In genomic region chr17:66466933-66467367, GRCh38 we compare ENCODE assay signal across 9 cellular contexts.
DNase-seq lines count a peak whose midpoint lies in the region; ATAC-seq and TF ChIP-seq lines count a peak whose summit lies in the region.
"Had no signal": no experiment of that assay in that cellular context is flagged by ENCODE, and none has a peak within 500 bp of the region (broad histone marks: within the 10 kb centered on the region; RNA-seq: fewer than 3 reads in every experiment).

No MANE protein-coding gene starts in this region.

- H3K9me3 ChIP-seq in DND-41 (ENCODE audit: insufficient read depth, low read length, severe bottlenecking) (no peaks in the 10 kb centered on the region), MG63 (no peaks in the 10 kb centered on the region), thoracic aorta (no peaks in the 10 kb centered on the region)

- DNase-seq in DND-41 = no peak
- peak; percentile 92 for DNase-seq in MG63
- DNase-seq in activated naive CD4-positive, alpha-beta T cell treated with anti-CD3 and anti-CD28 coated beads, Interleukin-2, amount 50 U/mL, for 72 hours (ENCODE audit: low spot score in 2 of 2) = peak in 1 of 2 donors; percentile 52
- DNase-seq in kidney glomerular epithelial cell (lab: John Stamatoyannopoulos, UW) = peak; percentile 98
- DNase-seq in thoracic aorta (ENCODE audit: low spot score) = no peak
- DNase-seq in effector CD4-positive, alpha-beta T cell = no peak
- no peak for DNase-seq in left colon
- no peak for DNase-seq in NCI-H774 (lab: John Stamatoyannopoulos, UW)

- no peaks in the 10 kb centered on the region for H3K27me3 ChIP-seq in DND-41 (ENCODE audit: insufficient read depth, low read length, poor library complexity)
- H3K27me3 ChIP-seq in MG63 = no peaks in the 10 kb centered on the region
- H3K27me3 ChIP-seq in thoracic aorta (replicated peaks; ENCODE audit: insufficient read depth) = no peaks in the 10 kb centered on the region

- intact Hi-C loops in left colon (cut with DNase I, micrococcal nuclease) = no loop called here

- H3K27ac ChIP-seq in DND-41 (ENCODE audit: low read length) = peak overlapping the region; percentile 57
- peak overlapping the region; percentile 0 to 66 for H3K27ac ChIP-seq in thoracic aorta

- TF ChIP-seq CTCF in DND-41 (IDR thresholded peaks at IDR 0.05; ENCODE audit: borderline replicate concordance, extremely low read depth, low read length, poor library complexity, severe bottlenecking) = no peak
- no peak for TF ChIP-seq CTCF in thoracic aorta (IDR thresholded peaks at IDR 0.05)

- H3K4me1 ChIP-seq in DND-41 (ENCODE audit: insufficient read depth, low read length) (peaks cover 53% of the 10 kb centered on the region), thoracic aorta (ENCODE audit: control insufficient read depth in 1 of 2, low read depth in 2 of 2) (peaks cover 7 to 26% of the 10 kb centered on the region in 2 donors)

- H4K20me1 ChIP-seq in DND-41 (ENCODE audit: insufficient read depth, low read length) = 0 out of 2 replicates have a peak, but pooled peaks cover 1% of the 10 kb centered on the region

- no peak overlapping the region for H3K9ac ChIP-seq in DND-41 (ENCODE audit: low read depth, low read length)

- peaks cover 0 to 6% of the 10 kb centered on the region in 2 donors for H3K36me3 Mint-ChIP-seq in activated naive CD4-positive, alpha-beta T cell treated with anti-CD3 and anti-CD28 coated beads, Interleukin-2, amount 50 U/mL, for 72 hours
- H3K36me3 Mint-ChIP-seq: IgD-negative memory B cell had no signal

- H3K9me3 Mint-ChIP-seq in activated naive CD4-positive, alpha-beta T cell treated with anti-CD3 and anti-CD28 coated beads, Interleukin-2, amount 50 U/mL, for 72 hours = no peaks in the 10 kb centered on the region
- H3K9me3 Mint-ChIP-seq: IgD-negative memory B cell had no signal

- no peak overlapping the region for H2AFZ ChIP-seq in DND-41 (ENCODE audit: low read depth, low read length)

- ATAC-seq in DND-41 (ENCODE audit: insufficient read depth, low read depth) (peak; percentile 32; the same call in 1 of the 3 replicates), thoracic aorta (ENCODE audit: insufficient number of reproducible peaks, low FRiP score, low read depth) (peak; percentile 60), left colon (no peak)
- ATAC-seq in activated naive CD4-positive, alpha-beta T cell treated with anti-CD3 and anti-CD28 coated beads, Interleukin-2, amount 50 U/mL, for 72 hours = peak; percentile 91 to 97

- H3K27ac Mint-ChIP-seq in activated naive CD4-positive, alpha-beta T cell treated with anti-CD3 and anti-CD28 coated beads, Interleukin-2, amount 50 U/mL, for 72 hours = peak overlapping the region; percentile 84 to 97

- H3K36me3 ChIP-seq in DND-41 (ENCODE audit: insufficient read depth, low read length) (no peaks in the 10 kb centered on the region), MG63 (no peaks in the 10 kb centered on the region), thoracic aorta (no peaks in the 10 kb centered on the region)

- H3K4me2 ChIP-seq in DND-41 (ENCODE audit: insufficient read depth, low read length) = peak overlapping the region; percentile 15; the same call in 1 of the 2 replicates

- H3K4me3 ChIP-seq in DND-41 (ENCODE audit: low read depth in 1 of 2, low read length in 2 of 2) (no peak overlapping the region), MG63 (peak overlapping the region; percentile 17), thoracic aorta (peak overlapping the region; percentile 42)

- peaks cover 47% of the 10 kb centered on the region for H3K79me2 ChIP-seq in DND-41 (ENCODE audit: insufficient read depth, low read length)

Comparison
In these comparisons a context has a peak if more than half of its experiments do, and no peak if none do; other contexts are left out.
1. DNase-seq: peak in MG63 (single experiment) and kidney glomerular epithelial cell (single experiment); none in DND-41 (single experiment), thoracic aorta (single experiment), effector CD4-positive, alpha-beta T cell (single experiment), left colon (0 of 2) and NCI-H774 (single experiment).
2. H3K4me3 ChIP-seq: peak in MG63 (single experiment) and thoracic aorta (single experiment); none in DND-41 (0 of 2).